Comparison of ENCODE assay signal across 9 cellular contexts in the genomic region with DNA sequence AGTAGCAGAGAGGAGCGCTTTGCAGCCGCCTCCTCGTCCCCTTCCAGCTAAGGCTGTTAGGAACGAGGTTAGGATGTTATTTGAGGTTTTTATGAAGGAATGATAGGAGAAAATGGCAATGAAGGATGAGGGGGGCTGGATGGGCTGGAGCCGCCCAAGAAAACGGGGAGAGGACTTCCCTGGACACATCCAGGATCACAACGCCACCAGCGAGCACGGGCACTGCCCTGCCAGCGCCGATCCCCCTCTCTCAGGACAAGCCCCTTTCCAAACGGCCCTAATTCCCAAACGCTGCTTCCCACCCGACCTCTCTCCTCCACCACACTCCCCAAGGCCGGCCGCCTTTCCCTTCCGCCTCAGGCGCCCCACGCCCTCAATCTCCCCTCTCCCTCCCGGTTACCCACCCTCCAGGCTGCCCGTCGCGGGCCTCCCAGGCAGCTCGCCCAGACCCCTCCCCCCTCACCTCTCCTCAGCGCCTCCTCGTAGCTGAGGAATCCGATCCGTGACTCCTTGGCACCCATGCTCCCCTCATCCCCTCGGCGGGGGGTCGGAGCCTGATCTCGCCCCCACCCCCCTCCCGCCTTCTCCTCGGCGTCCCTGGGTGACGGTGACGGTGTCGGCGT. TPM values are rescaled to one million over a fixed set of nuclear protein-coding genes. Genes with fewer than 3 reads are reported as not detected.
DNase-seq lines count a peak whose midpoint lies in the region; ATAC-seq and TF ChIP-seq lines count a peak whose summit lies in the region.
"Had no signal": no experiment of that assay in that cellular context is flagged by ENCODE, and none has a peak within 500 bp of the region (broad histone marks: within the 10 kb centered on the region; RNA-seq: fewer than 3 reads in every experiment).

No MANE protein-coding gene starts in this region.

- no peak for DNase-seq in CD4-positive, CD25-positive, alpha-beta regulatory T cell
- DNase-seq in activated T-helper 1 cell treated with anti-CD3 and anti-CD28 coated beads, Interleukin-12 subunit alpha, Interleukin-12 subunit beta, Interleukin-2, Interleukin-4 antibody, amounts not matched to agents 30 ng/mL and 10 ng/mL and 1 ng/mL, durations not matched to agents 14 hours and 24 hours and 36 hours (ENCODE audit: low spot score): no peak
- peak; percentile 71 for DNase-seq in hepatic stellate cell (ENCODE audit: low spot score)
- DNase-seq in gastrocnemius medialis: no peak
- no peak for DNase-seq in RKO (ENCODE audit: low spot score)
- DNase-seq in midbrain (lab: John Stamatoyannopoulos, UW): no peak

- in situ Hi-C loops in gastrocnemius medialis (cut with MboI; ENCODE audit: low sequenced_read_pairs in 4 of 4): no loop called here

- intact Hi-C loops in activated T-helper 1 cell treated with anti-CD3 and anti-CD28 coated beads, Interleukin-12 subunit alpha, Interleukin-12 subunit beta, Interleukin-2, Interleukin-4 antibody, amounts not matched to agents 30 ng/mL and 10 ng/mL and 1 ng/mL, durations not matched to agents 14 hours and 24 hours and 36 hours (cut with micrococcal nuclease): loop anchor here (1.0 to 10.0 kb wide), 11 partner anchors 30 to 1877 kb away; partner anchors contain the start of genes BCAS3, HEATR6, MTMR4 and PPM1D
- intact Hi-C loops in gastrocnemius medialis (cut with DNase I; ENCODE audit: low total_unique reads): loop anchor here (1.0 to 10.0 kb wide), 4 partner anchors 79 to 967 kb away; partner anchors contain the start of gene BCAS3

- no peaks in the 10 kb centered on the region for H3K9me3 Mint-ChIP-seq in CD4-positive, CD25-positive, alpha-beta regulatory T cell
- no peaks in the 10 kb centered on the region for H3K9me3 Mint-ChIP-seq in activated T-helper 1 cell treated with anti-CD3 and anti-CD28 coated beads, Interleukin-12 subunit alpha, Interleukin-12 subunit beta, Interleukin-2, Interleukin-4 antibody, amounts not matched to agents 30 ng/mL and 10 ng/mL and 1 ng/mL, durations not matched to agents 14 hours and 24 hours and 36 hours

- H3K9me3 ChIP-seq in CD4-positive, CD25-positive, alpha-beta regulatory T cell (ENCODE audit: control insufficient read depth in 2 of 2, low read length in 2 of 2): no peaks in the 10 kb centered on the region
- H3K9me3 ChIP-seq in gastrocnemius medialis: no peaks in the 10 kb centered on the region

- H3K27ac Mint-ChIP-seq in CD4-positive, CD25-positive, alpha-beta regulatory T cell: peak overlapping the region; percentile 85 to 98 (median 95)
- peak overlapping the region; percentile 93 for H3K27ac Mint-ChIP-seq in activated T-helper 1 cell treated with anti-CD3 and anti-CD28 coated beads, Interleukin-12 subunit alpha, Interleukin-12 subunit beta, Interleukin-2, Interleukin-4 antibody, amounts not matched to agents 30 ng/mL and 10 ng/mL and 1 ng/mL, durations not matched to agents 14 hours and 24 hours and 36 hours

- peaks cover 28% of the 10 kb centered on the region for H3K4me1 ChIP-seq in CD4-positive, CD25-positive, alpha-beta regulatory T cell (ENCODE audit: control insufficient read depth, insufficient read depth, low read length, poor library complexity, severe bottlenecking)
- peaks cover 48% of the 10 kb centered on the region in 2 donors for H3K4me1 ChIP-seq in gastrocnemius medialis

- H3K36me3 Mint-ChIP-seq in CD4-positive, CD25-positive, alpha-beta regulatory T cell: no peaks in the 10 kb centered on the region
- peaks cover under 1% of the 10 kb centered on the region for H3K36me3 Mint-ChIP-seq in activated T-helper 1 cell treated with anti-CD3 and anti-CD28 coated beads, Interleukin-12 subunit alpha, Interleukin-12 subunit beta, Interleukin-2, Interleukin-4 antibody, amounts not matched to agents 30 ng/mL and 10 ng/mL and 1 ng/mL, durations not matched to agents 14 hours and 24 hours and 36 hours (ENCODE audit: low read depth)

- no peak for TF ChIP-seq CTCF in gastrocnemius medialis (IDR thresholded peaks at IDR 0.05 in 4 of 5, conservative IDR thresholded peaks at IDR 0.05 in 1 of 5)

- H3K4me3 ChIP-seq in CD4-positive, CD25-positive, alpha-beta regulatory T cell (ENCODE audit: low read depth, low read length): peak overlapping the region; percentile 87
- peak overlapping the region; percentile 74 to 94 (median 90) for H3K4me3 ChIP-seq in gastrocnemius medialis

- H3K36me3 ChIP-seq in CD4-positive, CD25-positive, alpha-beta regulatory T cell (ENCODE audit: control insufficient read depth, insufficient read depth, low read length): no peaks in the 10 kb centered on the region
- no peaks in the 10 kb centered on the region for H3K36me3 ChIP-seq in gastrocnemius medialis

- H3K27me3 Mint-ChIP-seq in CD4-positive, CD25-positive, alpha-beta regulatory T cell: peaks cover 5% of the 10 kb centered on the region
- H3K27me3 Mint-ChIP-seq in activated T-helper 1 cell treated with anti-CD3 and anti-CD28 coated beads, Interleukin-12 subunit alpha, Interleukin-12 subunit beta, Interleukin-2, Interleukin-4 antibody, amounts not matched to agents 30 ng/mL and 10 ng/mL and 1 ng/mL, durations not matched to agents 14 hours and 24 hours and 36 hours (ENCODE audit: insufficient read depth): no peaks in the 10 kb centered on the region

- H3K27me3 ChIP-seq in CD4-positive, CD25-positive, alpha-beta regulatory T cell (ENCODE audit: control insufficient read depth, insufficient read depth, low read length): no peaks in the 10 kb centered on the region
- H3K27me3 ChIP-seq in gastrocnemius medialis: no peaks in the 10 kb centered on the region

- H3K27ac ChIP-seq in CD4-positive, CD25-positive, alpha-beta regulatory T cell (ENCODE audit: insufficient read depth, low read length, poor library complexity, severe bottlenecking): peak overlapping the region; percentile 93
- peak overlapping the region; percentile 96 to 99 (median 98) for H3K27ac ChIP-seq in gastrocnemius medialis

- peaks cover 29 to 64% (median 49%) of the 10 kb centered on the region in 4 donors for H3K4me1 Mint-ChIP-seq in CD4-positive, CD25-positive, alpha-beta regulatory T cell
- H3K4me1 Mint-ChIP-seq in activated T-helper 1 cell treated with anti-CD3 and anti-CD28 coated beads, Interleukin-12 subunit alpha, Interleukin-12 subunit beta, Interleukin-2, Interleukin-4 antibody, amounts not matched to agents 30 ng/mL and 10 ng/mL and 1 ng/mL, durations not matched to agents 14 hours and 24 hours and 36 hours (ENCODE audit: low read depth): peaks cover 55% of the 10 kb centered on the region

- TF ChIP-seq POLR2A in gastrocnemius medialis (IDR thresholded peaks at IDR 0.05): no peak

- ATAC-seq in CD4-positive, CD25-positive, alpha-beta regulatory T cell (ENCODE audit: low read depth in 2 of 2): peak; percentile 7 to 8
- ATAC-seq in GM19397 (IDR thresholded peaks at IDR 0.05; ENCODE audit: unreplicated experiment) (peak; percentile 16), HG03457 (IDR thresholded peaks at IDR 0.05; ENCODE audit: unreplicated experiment) (peak; percentile 13), gastrocnemius medialis (peak; percentile 56 to 63)

- peak overlapping the region; percentile 93 to 98 (median 96) for H3K4me3 Mint-ChIP-seq in CD4-positive, CD25-positive, alpha-beta regulatory T cell
- peak overlapping the region; percentile 97 for H3K4me3 Mint-ChIP-seq in activated T-helper 1 cell treated with anti-CD3 and anti-CD28 coated beads, Interleukin-12 subunit alpha, Interleukin-12 subunit beta, Interleukin-2, Interleukin-4 antibody, amounts not matched to agents 30 ng/mL and 10 ng/mL and 1 ng/mL, durations not matched to agents 14 hours and 24 hours and 36 hours

RNA-seq across cellular contexts. Expression of gene USP32, which starts 0.4 kb away (rescaled TPM):
- total RNA-seq in CD4-positive, CD25-positive, alpha-beta regulatory T cell: 47.0 TPM
- polyA plus RNA-seq in CD4-positive, CD25-positive, alpha-beta regulatory T cell: 1 to 10 TPM; 6.1 to 9.2 (median 7.1) TPM
- total RNA-seq in activated T-helper 1 cell treated with anti-CD3 and anti-CD28 coated beads, Interleukin-12 subunit alpha, Interleukin-12 subunit beta, Interleukin-2, Interleukin-4 antibody, amounts not matched to agents 30 ng/mL and 10 ng/mL and 1 ng/mL, durations not matched to agents 14 hours and 24 hours and 36 hours: 30.5 and 31.2 TPM in 2 replicates
- total RNA-seq in gastrocnemius medialis: 10 to 100 TPM; 44.4 to 83.2 (median 52.5) TPM

RNA-seq across cellular contexts. Expression of gene CHCT1, which starts 30.8 kb away (rescaled TPM):
- total RNA-seq in CD4-positive, CD25-positive, alpha-beta regulatory T cell: not detected
- not detected for polyA plus RNA-seq in CD4-positive, CD25-positive, alpha-beta regulatory T cell
- total RNA-seq in activated T-helper 1 cell treated with anti-CD3 and anti-CD28 coated beads, Interleukin-12 subunit alpha, Interleukin-12 subunit beta, Interleukin-2, Interleukin-4 antibody, amounts not matched to agents 30 ng/mL and 10 ng/mL and 1 ng/mL, durations not matched to agents 14 hours and 24 hours and 36 hours: not detected in 2 replicates
- total RNA-seq in gastrocnemius medialis: not detected
- total RNA-seq: NCI-H460 had no signal

Comparison
In these comparisons a context has a peak if more than half of its experiments do, and no peak if none do; other contexts are left out.
1. ATAC-seq: peak in every context shown above with its lines; median percentile 60 in gastrocnemius medialis; 16 in GM19397; 13 in HG03457; 8 in CD4-positive, CD25-positive, alpha-beta regulatory T cell.